ENCODE assay signal across 8 cellular contexts in the genomic region with DNA sequence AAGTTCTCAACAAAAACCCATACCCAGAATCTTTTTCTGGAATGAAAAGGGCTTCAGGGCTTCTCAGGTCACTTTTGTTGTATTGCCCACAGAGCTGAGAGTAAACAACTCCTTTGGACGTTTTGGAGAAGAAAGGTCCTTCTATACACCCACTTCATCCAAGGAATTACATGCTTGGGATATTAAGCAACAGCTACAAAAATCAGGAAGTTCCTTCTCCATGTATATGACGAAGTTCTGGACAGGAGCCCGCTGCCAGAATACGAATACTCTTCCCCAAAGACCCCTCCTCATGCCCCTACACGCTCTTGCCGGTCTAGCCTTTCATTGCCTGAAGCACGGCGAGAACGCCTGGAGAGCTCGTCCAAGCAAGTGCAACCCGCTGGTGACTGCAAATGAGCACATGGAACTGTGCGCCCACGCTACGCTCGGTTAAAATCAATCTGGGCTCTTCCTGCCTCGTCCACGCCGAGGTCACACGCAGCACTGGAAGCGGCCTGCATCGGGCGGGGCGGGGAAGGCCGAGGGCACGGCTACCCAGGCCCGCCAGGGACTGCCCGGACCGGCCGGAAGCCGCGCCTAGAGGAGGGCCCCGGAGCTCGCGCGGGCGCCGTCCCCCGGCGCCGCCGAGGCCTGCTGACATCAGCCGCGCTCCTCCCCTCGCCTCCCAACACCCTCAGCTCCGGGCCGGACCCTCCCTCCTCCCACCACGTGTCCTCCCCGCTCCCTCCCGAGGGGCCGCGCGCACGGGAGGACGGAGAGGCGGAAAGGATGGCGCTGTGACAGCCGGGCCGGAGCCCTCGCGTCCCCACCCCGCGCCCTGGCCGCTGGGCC. TPM values are rescaled to one million over a fixed set of nuclear protein-coding genes. Genes with fewer than 3 reads are reported as not detected.
DNase-seq lines count a peak whose midpoint lies in the region; ATAC-seq and TF ChIP-seq lines count a peak whose summit lies in the region.

A gene with protein sequence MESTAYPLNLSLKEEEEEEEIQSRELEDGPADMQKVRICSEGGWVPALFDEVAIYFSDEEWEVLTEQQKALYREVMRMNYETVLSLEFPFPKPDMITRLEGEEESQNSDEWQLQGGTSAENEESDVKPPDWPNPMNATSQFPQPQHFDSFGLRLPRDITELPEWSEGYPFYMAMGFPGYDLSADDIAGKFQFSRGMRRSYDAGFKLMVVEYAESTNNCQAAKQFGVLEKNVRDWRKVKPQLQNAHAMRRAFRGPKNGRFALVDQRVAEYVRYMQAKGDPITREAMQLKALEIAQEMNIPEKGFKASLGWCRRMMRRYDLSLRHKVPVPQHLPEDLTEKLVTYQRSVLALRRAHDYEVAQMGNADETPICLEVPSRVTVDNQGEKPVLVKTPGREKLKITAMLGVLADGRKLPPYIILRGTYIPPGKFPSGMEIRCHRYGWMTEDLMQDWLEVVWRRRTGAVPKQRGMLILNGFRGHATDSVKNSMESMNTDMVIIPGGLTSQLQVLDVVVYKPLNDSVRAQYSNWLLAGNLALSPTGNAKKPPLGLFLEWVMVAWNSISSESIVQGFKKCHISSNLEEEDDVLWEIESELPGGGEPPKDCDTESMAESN (plus strand): TSS at position 710 of the 834 bp plus-strand sequence. CDS start 1,482 bp downstream, outside the sequence.

- TF ChIP-seq RAD21 in neural cell (conservative IDR thresholded peaks at IDR 0.05): peak; percentile 64

- H3K4me3 Mint-ChIP-seq in H9: peak within 1 kb of the TSS; percentile 90 to 92
- peak within 1 kb of the TSS; percentile 82 to 95 for H3K4me3 Mint-ChIP-seq in stimulated activated naive CD8-positive, alpha-beta T cell treated with anti-CD3 and anti-CD28 coated beads, Interleukin-15, amount 100 ng/mL, for 72 hours

- peaks cover 4% of the 10 kb centered on the region for H3K23me2 ChIP-seq in H9 (ENCODE audit: insufficient read length, low read depth, low read length, poor library complexity, severe bottlenecking)

- H2BK15ac ChIP-seq in H9 (ENCODE audit: low read depth, low read length): 0 out of 2 replicates have a peak within 1 kb of the TSS, but pooled peaks have one; percentile 60

- no peak within 1 kb of the TSS for H2BK120ac ChIP-seq in H9 (ENCODE audit: low read depth, low read length, poor library complexity, severe bottlenecking)

- H3K4me3 ChIP-seq in neural cell (ENCODE audit: low read length): peak within 1 kb of the TSS; percentile 88

- H3K9ac ChIP-seq in ES-I3 (ENCODE audit: low read depth, low read length) (peak within 1 kb of the TSS; percentile 97), H9 (ENCODE audit: extremely low read depth, insufficient read length, low read length) (peak within 1 kb of the TSS; percentile 82), neural cell (ENCODE audit: low read length) (peak within 1 kb of the TSS; percentile 83)

- H3K4me2 ChIP-seq in H9 (ENCODE audit: insufficient read depth, insufficient read length, low read length) (peak within 1 kb of the TSS; percentile 88), neural cell (ENCODE audit: low read length) (peak within 1 kb of the TSS; percentile 96)

- TF ChIP-seq CTCF in H9 (conservative IDR thresholded peaks at IDR 0.05) (no peak), neural cell (IDR thresholded peaks at IDR 0.05; ENCODE audit: poor library complexity, severe bottlenecking) (no peak)

- H3K56ac ChIP-seq in H9 (ENCODE audit: insufficient read length, low read depth, low read length): no peak within 1 kb of the TSS

- H3K36me3 ChIP-seq in ES-I3 (ENCODE audit: insufficient read depth, low read length): peaks cover 28% of the 10 kb centered on the region
- peaks cover 10% of the 10 kb centered on the region for H3K36me3 ChIP-seq in neural cell (ENCODE audit: insufficient read depth, low read length)

- H4K20me1 ChIP-seq in H9 (ENCODE audit: control insufficient read depth, insufficient read depth, insufficient read length) (no peaks in the 10 kb centered on the region), neural cell (ENCODE audit: insufficient read depth) (no peaks in the 10 kb centered on the region)

- no peaks in the 10 kb centered on the region for H3F3A ChIP-seq in neural cell (ENCODE audit: insufficient read depth, low read length, poor library complexity, severe bottlenecking)

- no peak within 1 kb of the TSS for H4K8ac ChIP-seq in H9 (replicated peaks; ENCODE audit: insufficient read length, low read depth, low read length)

- H4K91ac ChIP-seq in H9 (ENCODE audit: insufficient read length, low read depth, low read length): no peak within 1 kb of the TSS

- H3K4ac ChIP-seq in H9 (ENCODE audit: low read depth, low read length): no peak within 1 kb of the TSS

- ATAC-seq in stimulated activated naive CD8-positive, alpha-beta T cell treated with anti-CD3 and anti-CD28 coated beads, Interleukin-15, amount 100 ng/mL, for 72 hours: peak; percentile 97

- no CpG with 5 or more reads among the region's 63 CpGs for WGBS in H9 (ENCODE audit: extremely low coverage, insufficient read length, low lambda C conversion rate)

- H2BK5ac ChIP-seq in H9 (ENCODE audit: insufficient read length, low read length): peak within 1 kb of the TSS; percentile 81

- H3K79me2 ChIP-seq in H9 (ENCODE audit: insufficient read depth, low read length) (peaks cover 5% of the 10 kb centered on the region; the same call in 1 of the 2 replicates), neural cell (replicated peaks; ENCODE audit: insufficient read depth, low read length) (peaks cover 23% of the 10 kb centered on the region)

- DNase-seq in H9: peak; percentile 91
- DNase-seq in M059J (ENCODE audit: low read depth): peak; percentile 86
- peak; percentile 52 for DNase-seq in SIG-M5 (lab: John Stamatoyannopoulos, UW)
- DNase-seq in activated gamma-delta T cell (lab: John Stamatoyannopoulos, UW): peak; percentile 71
- peak; percentile 77 for DNase-seq in fibroblast of the conjunctiva (ENCODE audit: low read depth)
- peak; percentile 86 to 91 for DNase-seq in stimulated activated naive CD8-positive, alpha-beta T cell treated with anti-CD3 and anti-CD28 coated beads, Interleukin-15, amount 100 ng/mL, for 72 hours

- TF ChIP-seq EP300 in neural cell (conservative IDR thresholded peaks at IDR 0.05; ENCODE audit: poor library complexity, severe bottlenecking): peak; percentile 57

- H3K23ac ChIP-seq in H9 (ENCODE audit: insufficient read length, low read depth, low read length): no peak within 1 kb of the TSS

- peaks cover 29 to 38% (median 37%) of the 10 kb centered on the region in 3 experiments for H3K36me3 Mint-ChIP-seq in H9 (ENCODE audit: insufficient read depth in 1 of 3, low read depth in 3 of 3)

- peak within 1 kb of the TSS; percentile 96 to 99 (median 98) for H3K27ac Mint-ChIP-seq in H9
- peak within 1 kb of the TSS; percentile 94 to 99 for H3K27ac Mint-ChIP-seq in stimulated activated naive CD8-positive, alpha-beta T cell treated with anti-CD3 and anti-CD28 coated beads, Interleukin-15, amount 100 ng/mL, for 72 hours

- H3K9me3 Mint-ChIP-seq in H9: peaks cover 0 to 4% of the 10 kb centered on the region in 2 experiments; a peak in 1 of 5 replicates
- no peaks in the 10 kb centered on the region for H3K9me3 Mint-ChIP-seq in stimulated activated naive CD8-positive, alpha-beta T cell treated with anti-CD3 and anti-CD28 coated beads, Interleukin-15, amount 100 ng/mL, for 72 hours

- H3K9me2 ChIP-seq in neural cell (ENCODE audit: insufficient read depth, low read length): no peaks in the 10 kb centered on the region

- H3K18ac ChIP-seq in H9 (ENCODE audit: insufficient read length, low read depth, low read length): peak within 1 kb of the TSS; percentile 97

- H4K5ac ChIP-seq in H9 (ENCODE audit: insufficient read length, low read depth, low read length): peak within 1 kb of the TSS; percentile 85

- no peak within 1 kb of the TSS for H2AFZ ChIP-seq in H9 (ENCODE audit: low read length)
- peak within 1 kb of the TSS; percentile 69 for H2AFZ ChIP-seq in neural cell (ENCODE audit: low read depth, low read length)

- no peaks in the 10 kb centered on the region for H3K27me3 ChIP-seq in H9 (ENCODE audit: insufficient read depth, low read length)
- H3K27me3 ChIP-seq in neural cell (ENCODE audit: insufficient read depth, low read depth, low read length): no peaks in the 10 kb centered on the region

- no peaks in the 10 kb centered on the region for H3K9me3 ChIP-seq in ES-I3 (ENCODE audit: control insufficient read depth, insufficient read depth, low read length)
- H3K9me3 ChIP-seq in H9 (ENCODE audit: control insufficient read depth, low read depth, low read length): no peaks in the 10 kb centered on the region
- H3K9me3 ChIP-seq in neural cell (ENCODE audit: low read length): no peaks in the 10 kb centered on the region

- peak within 1 kb of the TSS; percentile 96 for H3K14ac ChIP-seq in H9 (ENCODE audit: insufficient read depth, low read length)

- peaks cover 11% of the 10 kb centered on the region for H3K4me1 ChIP-seq in ES-I3 (ENCODE audit: insufficient read depth, low read length)
- H3K4me1 ChIP-seq in H9 (ENCODE audit: insufficient read depth, low read length): peaks cover 5% of the 10 kb centered on the region; the same call in 1 of the 2 replicates

- no peak within 1 kb of the TSS for H3T11ph ChIP-seq in H9 (ENCODE audit: low read length)

- peaks cover 17 to 22% of the 10 kb centered on the region in 2 experiments for H3K4me1 Mint-ChIP-seq in H9
- H3K4me1 Mint-ChIP-seq in stimulated activated naive CD8-positive, alpha-beta T cell treated with anti-CD3 and anti-CD28 coated beads, Interleukin-15, amount 100 ng/mL, for 72 hours: peaks cover 60% of the 10 kb centered on the region

- no peak within 1 kb of the TSS for H2BK12ac ChIP-seq in H9 (ENCODE audit: insufficient read length, low read depth, low read length)

- H3K27ac ChIP-seq in H9 (ENCODE audit: insufficient read length, low read depth, low read length): peak within 1 kb of the TSS; percentile 4
- H3K27ac ChIP-seq in neural cell (ENCODE audit: low read length): peak within 1 kb of the TSS; percentile 62

- H3K27me3 Mint-ChIP-seq in H9 (ENCODE audit: low read depth): peaks cover 4% of the 10 kb centered on the region
- no peaks in the 10 kb centered on the region for H3K27me3 Mint-ChIP-seq in stimulated activated naive CD8-positive, alpha-beta T cell treated with anti-CD3 and anti-CD28 coated beads, Interleukin-15, amount 100 ng/mL, for 72 hours

- no peak within 1 kb of the TSS for H2BK20ac ChIP-seq in H9 (ENCODE audit: low read depth, low read length, poor library complexity, severe bottlenecking)

- no peak within 1 kb of the TSS for H2AK5ac ChIP-seq in H9 (ENCODE audit: insufficient read length, low read length)

- no peaks in the 10 kb centered on the region for H3K79me1 ChIP-seq in H9 (ENCODE audit: insufficient read depth, low read depth, low read length, poor library complexity, severe bottlenecking)

TF ChIP-seq in neural cell, 6 proteins besides CTCF, POLR2A, EP300 and RAD21 (continues in another document):
- peak; percentile 97 for TF ChIP-seq MXI1 (conservative IDR thresholded peaks at IDR 0.05; ENCODE audit: poor library complexity, severe bottlenecking)
- TF ChIP-seq POLR2AphosphoS5 (IDR thresholded peaks at IDR 0.05): peak; percentile 90
- peak; percentile 24 for TF ChIP-seq TAF1 (IDR thresholded peaks at IDR 0.05; ENCODE audit: low read depth)
- TF ChIP-seq EZH2 (IDR thresholded peaks at IDR 0.05; ENCODE audit: borderline replicate concordance, insufficient read depth, low read length, poor library complexity, severe bottlenecking): no peak

RNA-seq across cellular contexts. Expression of the gene that starts here (rescaled TPM):
- 47.7 and 48.3 TPM in 2 replicates for total RNA-seq in H9 (2021)
- total RNA-seq in M059J (2014; rRNA removed; shearing (Covaris generic)): 15.9 and 28.7 TPM in 2 replicates
- 39.3 and 43.6 TPM in 2 replicates for polyA plus RNA-seq in neural cell
- polyA minus RNA-seq in neural cell: 77.9 and 79.2 TPM in 2 replicates

Comparison
In these comparisons a context has a peak if more than half of its experiments do, and no peak if none do; other contexts are left out.
1. Peak in every context shown above with its lines: DNase-seq, ATAC-seq, H3K4me3 ChIP-seq and H3K27ac ChIP-seq.